Comparison of ENCODE assay signal across 29 cellular contexts in the genomic region with DNA sequence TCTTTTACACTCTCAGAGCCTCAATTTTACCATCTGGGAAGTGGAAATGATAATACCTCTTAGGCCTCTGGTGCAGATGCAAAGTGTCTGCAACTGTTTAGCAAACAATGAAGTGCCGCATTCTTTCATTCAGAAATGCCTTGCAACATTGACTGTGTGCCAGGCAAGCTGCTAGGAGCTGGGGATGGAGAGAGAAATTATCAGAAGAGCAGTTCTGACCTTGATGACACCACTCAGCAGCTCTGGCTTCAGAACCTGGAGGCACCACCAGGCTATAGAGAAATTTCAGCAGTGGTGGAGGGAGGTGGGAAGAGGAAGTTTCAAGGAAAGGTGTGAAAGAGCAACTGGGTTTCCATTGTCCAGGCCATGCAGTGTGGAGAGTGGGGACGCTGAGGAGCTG.
DNase-seq lines count a peak whose midpoint lies in the region; ATAC-seq and TF ChIP-seq lines count a peak whose summit lies in the region.
"Had no signal": no experiment of that assay in that cellular context is flagged by ENCODE, and none has a peak within 500 bp of the region (broad histone marks: within the 10 kb centered on the region; RNA-seq: fewer than 3 reads in every experiment).

No MANE protein-coding gene starts in this region.

- peak overlapping the region; percentile 31 for H3K27ac ChIP-seq in lower lobe of right lung
- H3K27ac ChIP-seq in gastrocnemius medialis: no peak overlapping the region
- H3K27ac ChIP-seq: spleen, WERI-Rb-1 had no signal

- in situ Hi-C loops in KBM-7 (cut with MboI; ENCODE audit: low pct_unique_long_range_greater_than_20kb, low sequenced_read_pairs) (no loop called here), gastrocnemius medialis (cut with MboI; ENCODE audit: low sequenced_read_pairs in 4 of 4) (no loop called here)

- intact Hi-C loops in Right ventricle myocardium superior (cut with DNase I): no loop called here
- intact Hi-C loops in cardiac septum (cut with DNase I): no loop called here
- intact Hi-C loops in lower lobe of right lung (cut with DNase I): no loop called here
- intact Hi-C loops in gastrocnemius medialis (cut with DNase I; ENCODE audit: low total_unique reads): no loop called here

- H3K9me3 ChIP-seq in lower lobe of right lung: peaks cover 8% of the 10 kb centered on the region
- H3K9me3 ChIP-seq in gastrocnemius medialis: peaks cover 0 to 3% (median 0%) of the 10 kb centered on the region in 3 donors

- H3K4me1 ChIP-seq in lower lobe of right lung (peaks cover 17% of the 10 kb centered on the region), gastrocnemius medialis (peaks cover 0 to 9% of the 10 kb centered on the region in 2 donors)
- H3K4me1 ChIP-seq: Caco-2, spleen had no signal

- TF ChIP-seq CTCF in lower lobe of right lung (IDR thresholded peaks at IDR 0.05) (no peak), gastrocnemius medialis (IDR thresholded peaks at IDR 0.05 in 4 of 5, conservative IDR thresholded peaks at IDR 0.05 in 1 of 5) (no peak)

- H3K27me3 ChIP-seq in lower lobe of right lung (ENCODE audit: low read depth) (no peaks in the 10 kb centered on the region), gastrocnemius medialis (no peaks in the 10 kb centered on the region)
- H3K27me3 ChIP-seq: heart left ventricle, spleen had no signal

- ATAC-seq in Right ventricle myocardium superior (ENCODE audit: poor library complexity) (peak; percentile 81), lower lobe of right lung (peak in 1 of 2 donors; percentile 8), HG02678 (IDR thresholded peaks at IDR 0.05; ENCODE audit: unreplicated experiment) (no peak), gastrocnemius medialis (no peak)
- ATAC-seq: activated CD8-positive, alpha-beta memory T cell treated with anti-CD3 and anti-CD28 coated beads, Interleukin-2, amount 10 ng/mL, durations not matched to agents 7 days and 5 days; activated T-cell treated with anti-CD3 and anti-CD28 coated beads, Interleukin-2, amount 50 U/mL, for 72 hours; natural killer cell; stimulated activated naive B cell treated with anti-CD40 and anti-IgM and Interleukin-4, amounts not matched to agents 10 μg/mL and 1 μg/mL and 100 μg/mL, for 72 hours had no signal

- no peak for TF ChIP-seq POLR2A in gastrocnemius medialis (IDR thresholded peaks at IDR 0.05)

- DNase-seq in Right ventricle myocardium superior (no peak), cardiac septum (ENCODE audit: low spot score) (no peak), astrocyte of the hippocampus (ENCODE audit: low read depth, low spot score) (peak; percentile 50), lower lobe of right lung (no peak), KBM-7 (no peak), COLO668 (lab: John Stamatoyannopoulos, UW; ENCODE audit: unreplicated experiment) (no peak), gastrocnemius medialis (no peak)
- DNase-seq: activated CD4-positive, alpha-beta T cell treated with anti-CD3 and anti-CD28 coated beads, Interleukin-2, amount 10 ng/mL, durations not matched to agents 7 days and 5 days; activated CD8-positive, alpha-beta memory T cell treated with anti-CD3 and anti-CD28 coated beads, Interleukin-2, amount 10 ng/mL, durations not matched to agents 7 days and 5 days; activated naive CD4-positive, alpha-beta T cell treated with anti-CD3 and anti-CD28 coated beads, Interleukin-2, amount 10 ng/mL, durations not matched to agents 7 days and 5 days; activated T-cell treated with anti-CD3 and anti-CD28 coated beads, Interleukin-2, amount 50 U/mL, for 72 hours; amygdala; Caco-2; DND-41; H7; Kasumi-1; midbrain; natural killer cell; NCI-H1092; NCI-H1930; NCI-H226; retina; spleen; stimulated activated CD4-positive, alpha-beta T cell treated with anti-CD3 and anti-CD28 coated beads, Interleukin-4, amount 100 ng/mL, for 24 hours; stimulated activated naive B cell treated with anti-CD40 and anti-IgM and Interleukin-4, amounts not matched to agents 10 μg/mL and 1 μg/mL and 100 μg/mL, for 72 hours; WERI-Rb-1 had no signal

- no peaks in the 10 kb centered on the region for H3K36me3 ChIP-seq in lower lobe of right lung
- H3K36me3 ChIP-seq in gastrocnemius medialis: no peaks in the 10 kb centered on the region
- H3K36me3 ChIP-seq: heart left ventricle, spleen, WERI-Rb-1 had no signal

- H3K4me3 ChIP-seq in lower lobe of right lung: no peak overlapping the region
- H3K4me3 ChIP-seq in gastrocnemius medialis: no peak overlapping the region
- H3K4me3 ChIP-seq: heart left ventricle, SK-N-MC, spleen had no signal
